Comparison of ENCODE assay signal across 26 cellular contexts in genomic region chr10:73522263-73522662, GRCh38.
"Had no signal": no experiment of that assay in that cellular context is flagged by ENCODE, and none has a peak within 500 bp of the region (broad histone marks: within the 10 kb centered on the region; RNA-seq: fewer than 3 reads in every experiment).

No MANE protein-coding gene starts in this region.

- H3K4me1 Mint-ChIP-seq: activated T-helper 17 cell treated with anti-CD3 and anti-CD28 coated beads, Interleukin-2, amount 50 U/mL, for 72 hours; memory B cell; nephron progenitor cell had no signal

- H3K4me3 ChIP-seq: body of pancreas, cardiac muscle cell, heart left ventricle, mucosa of descending colon, pancreas, psoas muscle, right atrium auricular region, spleen, testis, vagina had no signal

- H3K36me3 Mint-ChIP-seq: activated naive CD8-positive, alpha-beta T cell treated with anti-CD3 and anti-CD28 coated beads, Interleukin-2, amount 10 ng/mL, durations not matched to agents 7 days and 5 days had no signal

- H3K27ac Mint-ChIP-seq: activated naive CD8-positive, alpha-beta T cell treated with anti-CD3 and anti-CD28 coated beads, Interleukin-2, amount 10 ng/mL, durations not matched to agents 7 days and 5 days; activated T-cell treated with anti-CD3 and anti-CD28 coated beads, Interleukin-2, amount 50 U/mL, for 24 hours; activated T-helper 17 cell treated with anti-CD3 and anti-CD28 coated beads, Interleukin-2, amount 50 U/mL, for 72 hours; memory B cell; nephron progenitor cell; T-helper 2 cell treated with Interferon-gamma antibody and Interleukin-4, amounts not matched to agents 5 μg/mL and 100 μg/mL, for 36 hours had no signal

- ATAC-seq: activated T-helper 17 cell treated with anti-CD3 and anti-CD28 coated beads, Interleukin-2, amount 50 U/mL, for 72 hours; body of pancreas; heart left ventricle; left colon; mucosa of descending colon; pancreas; psoas muscle had no signal

- H3K4me3 Mint-ChIP-seq: activated naive CD8-positive, alpha-beta T cell treated with anti-CD3 and anti-CD28 coated beads, Interleukin-2, amount 10 ng/mL, durations not matched to agents 7 days and 5 days; activated T-cell treated with anti-CD3 and anti-CD28 coated beads, Interleukin-2, amount 50 U/mL, for 24 hours; activated T-helper 17 cell treated with anti-CD3 and anti-CD28 coated beads, Interleukin-2, amount 50 U/mL, for 72 hours; memory B cell; nephron progenitor cell; T-helper 2 cell treated with Interferon-gamma antibody and Interleukin-4, amounts not matched to agents 5 μg/mL and 100 μg/mL, for 36 hours had no signal

- H3K27me3 Mint-ChIP-seq: activated naive CD8-positive, alpha-beta T cell treated with anti-CD3 and anti-CD28 coated beads, Interleukin-2, amount 10 ng/mL, durations not matched to agents 7 days and 5 days; activated T-cell treated with anti-CD3 and anti-CD28 coated beads, Interleukin-2, amount 50 U/mL, for 24 hours; activated T-helper 17 cell treated with anti-CD3 and anti-CD28 coated beads, Interleukin-2, amount 50 U/mL, for 72 hours; memory B cell had no signal

- H3K9me3 ChIP-seq: body of pancreas, heart left ventricle, mucosa of descending colon, pancreas, psoas muscle, right atrium auricular region, spleen, testis, vagina had no signal

- DNase-seq: activated CD4-positive, alpha-beta T cell treated with anti-CD3 and anti-CD28 coated beads, Interleukin-2, amount 50 U/mL, for 1 hour; activated CD4-positive, CD25-positive, alpha-beta regulatory T cell treated with anti-CD3 and anti-CD28 coated beads, Interleukin-2, amount 50 U/mL, for 72 hours; activated CD8-positive, alpha-beta memory T cell treated with anti-CD3 and anti-CD28 coated beads for 24 hours; activated CD8-positive, alpha-beta memory T cell treated with anti-CD3 and anti-CD28 coated beads, Interleukin-2, amount 50 U/mL, for 4 hours; activated naive CD4-positive, alpha-beta T cell; activated naive CD8-positive, alpha-beta T cell treated with anti-CD3 and anti-CD28 coated beads, Interleukin-2, amount 10 ng/mL, durations not matched to agents 7 days and 5 days; activated T-cell treated with anti-CD3 and anti-CD28 coated beads, Interleukin-2, amount 50 U/mL, for 24 hours; amygdala; body of pancreas; heart left ventricle; left colon; mucosa of descending colon; nephron progenitor cell; pancreas; psoas muscle; spleen; stimulated activated CD4-positive, alpha-beta T cell treated with anti-CD3 and anti-CD28 coated beads, Interleukin-4, amount 100 ng/mL, for 1 hour; stimulated activated naive CD4-positive, alpha-beta T cell; testis; trophoblast cell had no signal
